Comparison of ENCODE assay signal across 5 cellular contexts in genomic region chr16:56868766-56869165, GRCh38. TPM values are rescaled to one million over a fixed set of nuclear protein-coding genes. Genes with fewer than 3 reads are reported as not detected.
"Had no signal": no experiment of that assay in that cellular context is flagged by ENCODE, and none has a peak within 500 bp of the region (broad histone marks: within the 10 kb centered on the region; RNA-seq: fewer than 3 reads in every experiment).

No MANE protein-coding gene starts in this region.

RNA-seq across cellular contexts. Expression of gene SLC12A3, which starts 3.8 kb away (rescaled TPM):
- total RNA-seq: HT-29, M059J, Peyer's patch, Right ventricle myocardium superior, SJSA1 had no signal
